Comparison of ENCODE assay signal across 1 cellular context in the genomic region with DNA sequence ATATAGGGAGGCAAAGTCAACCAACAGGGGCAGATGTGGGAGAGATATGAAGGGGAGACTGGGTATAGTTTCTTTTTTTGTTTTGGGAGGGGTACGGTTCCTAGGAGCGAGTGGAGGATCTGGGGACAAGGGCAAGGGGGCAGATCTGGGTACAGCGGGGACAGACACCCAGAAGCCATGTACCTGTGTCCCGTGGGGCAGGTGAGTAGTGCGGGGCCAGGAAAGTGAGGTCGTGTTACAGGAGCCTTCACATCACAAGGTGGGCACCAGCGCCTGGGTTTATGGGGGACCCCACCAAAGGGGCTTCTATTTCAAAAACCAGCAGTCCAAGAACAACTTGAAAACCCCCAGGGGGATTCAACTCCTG.
TF ChIP-seq lines count a peak whose summit lies in the region.

No MANE protein-coding gene starts in this region.

TF ChIP-seq in H1, 55 proteins besides CTCF, POLR2A, EP300 and RAD21:
- TF ChIP-seq EGR1 (IDR thresholded peaks at IDR 0.05; ENCODE audit: borderline replicate concordance, low read depth, low read length) (no peak), BCL11A (IDR thresholded peaks at IDR 0.05; ENCODE audit: low read depth in 2 of 2, low read length in 2 of 2) (no peak), FOSL1 (IDR thresholded peaks at IDR 0.05; ENCODE audit: insufficient read depth, low read depth, low read length) (no peak), KDM4A (IDR thresholded peaks at IDR 0.05; ENCODE audit: low read depth, low read length, severe bottlenecking) (no peak), BRCA1 (IDR thresholded peaks at IDR 0.05; ENCODE audit: low read depth, low read length) (no peak), SRF (IDR thresholded peaks at IDR 0.05; ENCODE audit: low read depth, low read length) (no peak), JUND (IDR thresholded peaks at IDR 0.05; ENCODE audit: low read length) (no peak), CBX8 (IDR thresholded peaks at IDR 0.05; ENCODE audit: borderline replicate concordance, low read depth, low read length) (no peak), ZNF274 (IDR thresholded peaks at IDR 0.05; ENCODE audit: borderline replicate concordance, extremely low read depth, low read length) (no peak), CHD1 (IDR thresholded peaks at IDR 0.05; ENCODE audit: low read depth, low read length) (no peak), POLR2AphosphoS5 (IDR thresholded peaks at IDR 0.05; ENCODE audit: low read depth, low read length) (no peak), JUN (IDR thresholded peaks at IDR 0.05; ENCODE audit: low read depth, low read length) (no peak), RNF2 (IDR thresholded peaks at IDR 0.05; ENCODE audit: borderline replicate concordance, low read depth, low read length, missing control alignments, poor library complexity, severe bottlenecking) (no peak), POU5F1 (IDR thresholded peaks at IDR 0.05; ENCODE audit: low read depth, low read length) (no peak), RFX5 (IDR thresholded peaks at IDR 0.05; ENCODE audit: borderline replicate concordance, low read depth, low read length) (no peak), TEAD4 (IDR thresholded peaks at IDR 0.05; ENCODE audit: low read depth, low read length) (no peak), SIRT6 (IDR thresholded peaks at IDR 0.05; ENCODE audit: low read length) (no peak), TAF1 (IDR thresholded peaks at IDR 0.05; ENCODE audit: low read depth, low read length) (no peak), SP1 (IDR thresholded peaks at IDR 0.05; ENCODE audit: low read depth, low read length) (no peak)
- TF ChIP-seq, protein P1, sequence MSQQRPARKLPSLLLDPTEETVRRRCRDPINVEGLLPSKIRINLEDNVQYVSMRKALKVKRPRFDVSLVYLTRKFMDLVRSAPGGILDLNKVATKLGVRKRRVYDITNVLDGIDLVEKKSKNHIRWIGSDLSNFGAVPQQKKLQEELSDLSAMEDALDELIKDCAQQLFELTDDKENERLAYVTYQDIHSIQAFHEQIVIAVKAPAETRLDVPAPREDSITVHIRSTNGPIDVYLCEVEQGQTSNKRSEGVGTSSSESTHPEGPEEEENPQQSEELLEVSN (IDR thresholded peaks at IDR 0.05): no peak
